24 cellular contexts compared by ENCODE assay signal in genomic region chr5:126527158-126527557, GRCh38.
DNase-seq lines count a peak whose midpoint lies in the region; ATAC-seq, FAIRE-seq and TF ChIP-seq lines count a peak whose summit lies in the region.
"Had no signal": no experiment of that assay in that cellular context is flagged by ENCODE, and none has a peak within 500 bp of the region (broad histone marks: within the 10 kb centered on the region; RNA-seq: fewer than 3 reads in every experiment).

No MANE protein-coding gene starts in this region.

- TF ChIP-seq CTCF in K562 (IDR thresholded peaks at IDR 0.05 in 2 of 3, conservative IDR thresholded peaks at IDR 0.05 in 1 of 3; ENCODE audit: insufficient read depth in 2 of 3, low read depth in 1 of 3, low read length in 3 of 3) = no peak
- TF ChIP-seq CTCF in osteocyte (IDR thresholded peaks at IDR 0.05) = no peak

- H3K27ac ChIP-seq in GM23248 (no peak overlapping the region), K562 (ENCODE audit: extremely low read depth, low read depth, low read length) (no peak overlapping the region)
- H3K27ac ChIP-seq: A549; BLaER1 treated with 17β-estradiol and CSF1 and Interleukin-3, amounts not matched to agents 10 nM and 100 nM had no signal

- H3K9me3 Mint-ChIP-seq in osteocyte (ENCODE audit: unreplicated experiment) = no peaks in the 10 kb centered on the region

- DNase-seq in GM23248 = no peak
- no peak for DNase-seq in K562 (ENCODE audit: extremely low read depth in 1 of 4, low spot score in 3 of 4)
- no peak for DNase-seq in osteocyte (ENCODE audit: extremely low spot score, unreplicated experiment)
- DNase-seq in activated T-cell treated with anti-CD3 and anti-CD28 coated beads, Interleukin-2, amount 50 U/mL, for 1 hour = no peak
- no peak for DNase-seq in iPS-NIHi7 (ENCODE audit: extremely low spot score)
- DNase-seq: 8988T; ACHN; AML-193; BE2C; CD4-positive, alpha-beta T cell; CD8-positive, alpha-beta memory T cell; DMS 273 treated with DMSO at 0.1 percent for 48 hours; DMS79; GDM1; H9 had no signal

- no peak overlapping the region for H3K4me3 Mint-ChIP-seq in osteocyte (ENCODE audit: unreplicated experiment)
- H3K4me3 Mint-ChIP-seq: CD14-positive monocyte; CD4-positive, alpha-beta T cell; CD8-positive, alpha-beta memory T cell; GM23338; H9 had no signal

- no peak overlapping the region for H3K4me2 ChIP-seq in GM23248 (ENCODE audit: unreplicated experiment)
- H3K4me2 ChIP-seq in K562 (ENCODE audit: insufficient read depth, low read length) = no peak overlapping the region
- H3K4me2 ChIP-seq: A549; BLaER1 treated with 17β-estradiol and CSF1 and Interleukin-3, amounts not matched to agents 10 nM and 100 nM; GM23338 had no signal

- intact Hi-C loops in K562 (cut with micrococcal nuclease) = no loop called here

- H3K4me3 ChIP-seq in GM23248 = no peak overlapping the region
- no peak overlapping the region for H3K4me3 ChIP-seq in K562
- H3K4me3 ChIP-seq: A549; BLaER1 treated with 17β-estradiol and CSF1 and Interleukin-3, amounts not matched to agents 10 nM and 100 nM; GM12878; GM23338 had no signal

- TF ChIP-seq RAD21 in K562 (CRISPR knock-in tag; conservative IDR thresholded peaks at IDR 0.05 in 1 of 2, IDR thresholded peaks at IDR 0.05 in 1 of 2) = no peak

- no peaks in the 10 kb centered on the region for H3K36me3 Mint-ChIP-seq in osteocyte (ENCODE audit: unreplicated experiment)
- H3K36me3 Mint-ChIP-seq: CD14-positive monocyte; CD8-positive, alpha-beta memory T cell had no signal

- H3F3A ChIP-seq in GM23248 (ENCODE audit: insufficient read depth) = no peaks in the 10 kb centered on the region

- no peaks in the 10 kb centered on the region for H3K27me3 Mint-ChIP-seq in osteocyte (ENCODE audit: unreplicated experiment)
- H3K27me3 Mint-ChIP-seq: CD4-positive, alpha-beta T cell had no signal

- TF ChIP-seq EP300 in K562 (IDR thresholded peaks at IDR 0.05; ENCODE audit: low read length) = no peak

- H3K27ac Mint-ChIP-seq in osteocyte (ENCODE audit: unreplicated experiment) = peak overlapping the region; percentile 83
- H3K27ac Mint-ChIP-seq: CD14-positive monocyte; CD4-positive, alpha-beta T cell; CD8-positive, alpha-beta memory T cell; GM23338; H9 had no signal

- no peak for TF ChIP-seq POLR2A in K562 (conservative IDR thresholded peaks at IDR 0.05)

- H3K36me3 ChIP-seq in GM23248 (ENCODE audit: low read depth) (no peaks in the 10 kb centered on the region), K562 (ENCODE audit: control insufficient read depth, insufficient read depth, low read length) (no peaks in the 10 kb centered on the region; the same call in 2 of the 3 replicates)
- H3K36me3 ChIP-seq: BE2C; BLaER1 treated with 17β-estradiol and CSF1 and Interleukin-3, amounts not matched to agents 10 nM and 100 nM had no signal

- peaks cover 12% of the 10 kb centered on the region; the same call in 1 of the 2 replicates for H3K4me1 ChIP-seq in GM23248 (ENCODE audit: insufficient read depth)
- peaks cover 9 to 15% of the 10 kb centered on the region in 2 experiments; a peak in 3 of 5 replicates for H3K4me1 ChIP-seq in K562 (replicated peaks in 1 of 2; ENCODE audit: control insufficient read depth in 2 of 2, insufficient read depth in 2 of 2, low read length in 2 of 2)
- H3K4me1 ChIP-seq: A549 had no signal

- CTCF ChIA-PET in K562 (lab: Yijun Ruan, JAX; ENCODE audit: low intra/inter-chr PET ratio) = no interaction called here

- no peaks in the 10 kb centered on the region for H3K9me1 ChIP-seq in K562 (ENCODE audit: control insufficient read depth, insufficient read depth, low read length)

- H3K27me3 ChIP-seq in GM23248 (replicated peaks; ENCODE audit: insufficient read depth) = no peaks in the 10 kb centered on the region
- H3K27me3 ChIP-seq in K562 (ENCODE audit: control insufficient read depth in 2 of 2, insufficient read depth in 2 of 2, low read length in 2 of 2) = no peaks in the 10 kb centered on the region
- H3K27me3 ChIP-seq: BE2C; BLaER1 treated with 17β-estradiol and CSF1 and Interleukin-3, amounts not matched to agents 10 nM and 100 nM had no signal

- H3K9ac ChIP-seq in GM23248 = no peak overlapping the region
- no peak overlapping the region for H3K9ac ChIP-seq in K562 (ENCODE audit: insufficient read depth in 1 of 2, low read depth in 2 of 2, low read length in 2 of 2)
- H3K9ac ChIP-seq: BLaER1 treated with 17β-estradiol and CSF1 and Interleukin-3, amounts not matched to agents 10 nM and 100 nM had no signal

- H3K4me1 Mint-ChIP-seq in osteocyte (ENCODE audit: unreplicated experiment) = peaks cover 63% of the 10 kb centered on the region
- H3K4me1 Mint-ChIP-seq: CD8-positive, alpha-beta memory T cell; GM23338 had no signal

- POLR2A ChIA-PET in K562 (lab: Yijun Ruan, JAX) = interaction anchor here (0.8 to 1.2 kb wide), 3 partner anchors 8 to 184 kb away, joined by 3 to 6 read pairs (median 3); no protein-coding TSS in a partner anchor

- WGBS in GM23248 (ENCODE audit: low coverage in 1 of 2, low lambda C conversion rate in 2 of 2, missing lambda C conversion rate in 2 of 2), 2 experiments = 92 to 94% methylated on average over 1 of the region's 1 CpG
- 73% methylated on average over 1 of the region's 1 CpG for WGBS in K562 (ENCODE audit: insufficient coverage, low coverage, missing lambda C conversion rate)

- FAIRE-seq in K562 (lab: Jason Lieb, UNC) = no peak
- FAIRE-seq: A549, D721Med, GM12878, GM19239 had no signal

- no TSS peak for BruUV-seq in K562 (replicated peaks; lab: Mats Ljungman, UMichigan)

- ATAC-seq in K562 (no peak), HG02884 (IDR thresholded peaks at IDR 0.05; ENCODE audit: unreplicated experiment) (no peak)
- ATAC-seq: A549, GM12878, GM23338, HCT116 had no signal

- H4K20me1 ChIP-seq in GM23248 (ENCODE audit: insufficient read depth) = no peaks in the 10 kb centered on the region
- no peaks in the 10 kb centered on the region for H4K20me1 ChIP-seq in K562 (replicated peaks; ENCODE audit: control insufficient read depth, insufficient read depth, low read length)
- H4K20me1 ChIP-seq: BLaER1 treated with 17β-estradiol and CSF1 and Interleukin-3, amounts not matched to agents 10 nM and 100 nM had no signal

- H3K79me2 ChIP-seq in GM23248 (ENCODE audit: insufficient read depth) (no peaks in the 10 kb centered on the region), K562 (ENCODE audit: control insufficient read depth, insufficient read depth, low read length) (no peaks in the 10 kb centered on the region)

- in situ Hi-C loops in GM23248 (cut with MboI) (loop anchor here (25.0 kb wide), 1 partner anchor 515 kb away; no protein-coding TSS in a partner anchor), K562 (cut with MboI) (no loop called here)

- H2AFZ ChIP-seq in GM23248 = 0 out of 2 replicates have a peak overlapping the region, but pooled peaks have one; percentile 5
- H2AFZ ChIP-seq in K562 (ENCODE audit: low read depth, low read length) = 0 out of 2 replicates have a peak overlapping the region, but pooled peaks have one; percentile 67

- H3K9me3 ChIP-seq in GM23248 (ENCODE audit: low read depth) (no peaks in the 10 kb centered on the region), K562 (replicated peaks; ENCODE audit: control insufficient read depth, insufficient read depth, low read depth, low read length) (no peaks in the 10 kb centered on the region)
- H3K9me3 ChIP-seq: A549, BE2C had no signal

- H3K9me2 ChIP-seq in GM23248 (ENCODE audit: insufficient read depth) = no peaks in the 10 kb centered on the region

TF ChIP-seq in K562, 482 proteins besides CTCF, POLR2A, EP300 and RAD21:
- TF ChIP-seq ZNF668 (CRISPR knock-in tag; IDR thresholded peaks at IDR 0.05) (no peak), SREBF2 (CRISPR knock-in tag; IDR thresholded peaks at IDR 0.05) (no peak), ZBTB33 (CRISPR knock-in tag; IDR thresholded peaks at IDR 0.05) (no peak)
